In the genomic region with DNA sequence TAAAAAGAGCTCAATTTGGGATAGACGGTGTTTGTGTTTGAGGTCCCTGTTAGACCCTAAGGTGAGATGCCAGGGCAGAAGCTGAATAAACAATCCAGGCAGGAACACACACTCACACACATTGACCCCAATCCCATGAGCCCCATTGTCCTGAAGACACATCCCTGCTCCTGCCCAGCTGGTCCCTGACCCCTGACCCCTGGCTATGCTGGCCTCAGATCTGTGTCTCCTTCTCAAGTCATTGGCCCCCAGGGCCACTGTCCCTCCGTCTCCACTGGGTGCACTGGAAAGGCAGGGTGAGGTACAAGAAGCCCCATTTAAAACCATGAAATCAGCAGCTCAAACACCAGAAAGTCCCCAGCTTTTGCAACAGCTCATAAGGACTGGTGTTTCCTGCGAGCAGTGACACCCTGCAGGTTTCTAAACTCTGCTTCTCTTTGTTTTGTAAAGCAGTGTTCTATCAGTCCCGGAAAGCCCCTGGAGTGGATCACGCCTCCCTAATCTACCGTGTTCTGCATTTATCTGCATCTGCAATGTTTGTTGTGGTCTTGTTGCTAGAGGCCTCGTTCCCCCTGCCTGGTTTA, we compare ENCODE assay signal across 8 cellular contexts. TPM values are rescaled to one million over a fixed set of nuclear protein-coding genes. Genes with fewer than 3 reads are reported as not detected.
DNase-seq lines count a peak whose midpoint lies in the region; FAIRE-seq and TF ChIP-seq lines count a peak whose summit lies in the region.

No MANE protein-coding gene starts in this region.

- peak overlapping the region; percentile 13 for H3K27ac ChIP-seq in HUES6 (ENCODE audit: low read depth, low read length)

- peak; percentile 89 for FAIRE-seq in GM19239 (lab: Jason Lieb, UNC)

- H3K36me3 ChIP-seq in HUES6 (ENCODE audit: control insufficient read depth, insufficient read depth, low read length) = no peaks in the 10 kb centered on the region

- H3K27me3 Mint-ChIP-seq in activated T-cell treated with anti-CD3 and anti-CD28 coated beads, Interleukin-2, amount 50 U/mL, for 24 hours = peaks cover 10% of the 10 kb centered on the region
- peaks cover 29% of the 10 kb centered on the region for H3K27me3 Mint-ChIP-seq in chondrocyte (ENCODE audit: low read depth)

- H3K27me3 ChIP-seq in HUES6 (ENCODE audit: control insufficient read depth, insufficient read depth, low read length) = peaks cover 29% of the 10 kb centered on the region

- peaks cover 32% of the 10 kb centered on the region for H3K4me1 Mint-ChIP-seq in activated T-cell treated with anti-CD3 and anti-CD28 coated beads, Interleukin-2, amount 50 U/mL, for 24 hours (ENCODE audit: low read depth)
- peaks cover 2% of the 10 kb centered on the region for H3K4me1 Mint-ChIP-seq in chondrocyte (ENCODE audit: low read depth)

- peaks cover 36% of the 10 kb centered on the region for H3K4me1 ChIP-seq in HUES6 (ENCODE audit: control insufficient read depth, insufficient read depth, low read length)

- H3K36me3 Mint-ChIP-seq in activated T-cell treated with anti-CD3 and anti-CD28 coated beads, Interleukin-2, amount 50 U/mL, for 24 hours (ENCODE audit: low read depth) = no peaks in the 10 kb centered on the region
- H3K36me3 Mint-ChIP-seq in chondrocyte (ENCODE audit: low read depth) = no peaks in the 10 kb centered on the region

- H3K27ac Mint-ChIP-seq in activated T-cell treated with anti-CD3 and anti-CD28 coated beads, Interleukin-2, amount 50 U/mL, for 24 hours = peak overlapping the region; percentile 91
- H3K27ac Mint-ChIP-seq in chondrocyte (ENCODE audit: unreplicated experiment) = no peak overlapping the region

- no peak for TF ChIP-seq CTCF in chondrocyte (IDR thresholded peaks at IDR 0.05)

- H3K9me3 ChIP-seq in HUES6 (ENCODE audit: control insufficient read depth, insufficient read depth, low read depth, low read length) = no peaks in the 10 kb centered on the region

- H3K4me3 ChIP-seq in HUES6 (ENCODE audit: low read depth, low read length) = peak overlapping the region; percentile 10; the same call in 1 of the 2 replicates

- peak; percentile 62 for DNase-seq in GM19239 (ENCODE audit: insufficient read length, low spot score)
- peak; percentile 60 for DNase-seq in activated T-cell treated with anti-CD3 and anti-CD28 coated beads, Interleukin-2, amount 50 U/mL, for 24 hours
- DNase-seq in left kidney (ENCODE audit: low read depth, low spot score) = peak; percentile 24
- DNase-seq in stimulated activated naive CD4-positive, alpha-beta T cell (lab: John Stamatoyannopoulos, UW) = peak; percentile 52 to 83 (median 72)
- no peak for DNase-seq in chondrocyte (ENCODE audit: low spot score)
- DNase-seq in RKO (ENCODE audit: low spot score) = no peak
- no peak for DNase-seq in GOT3 (lab: John Stamatoyannopoulos, UW)

- peak overlapping the region; percentile 50 for H3K4me3 Mint-ChIP-seq in activated T-cell treated with anti-CD3 and anti-CD28 coated beads, Interleukin-2, amount 50 U/mL, for 24 hours
- no peak overlapping the region for H3K4me3 Mint-ChIP-seq in chondrocyte (ENCODE audit: unreplicated experiment)

- peak overlapping the region; percentile 56 for H3K9ac ChIP-seq in HUES6 (ENCODE audit: low read length)

- no peaks in the 10 kb centered on the region for H3K9me3 Mint-ChIP-seq in activated T-cell treated with anti-CD3 and anti-CD28 coated beads, Interleukin-2, amount 50 U/mL, for 24 hours
- H3K9me3 Mint-ChIP-seq in chondrocyte (ENCODE audit: low read depth) = no peaks in the 10 kb centered on the region

RNA-seq across cellular contexts. Expression of gene ASGR2, which starts 18.0 kb away (rescaled TPM):
- total RNA-seq in chondrocyte = not detected in 3 replicates

RNA-seq across cellular contexts. Expression of gene ASGR1, which starts 46.6 kb away (rescaled TPM):
- total RNA-seq in chondrocyte = 0.46 to 1.9 TPM (median 0.97 TPM) in 3 replicates

RNA-seq across cellular contexts. Expression of gene CLEC10A, which starts 52.6 kb away (rescaled TPM):
- total RNA-seq in chondrocyte = not detected in 3 replicates

Comparison
In these comparisons a context has a peak if more than half of its experiments do, and no peak if none do; other contexts are left out.
1. DNase-seq: peak in GM19239 (single experiment), activated T-cell treated with anti-CD3 and anti-CD28 coated beads, Interleukin-2, amount 50 U/mL, for 24 hours (single experiment), left kidney (single experiment) and stimulated activated naive CD4-positive, alpha-beta T cell (6 of 6); none in chondrocyte (single experiment), RKO (single experiment) and GOT3 (single experiment).